8 cellular contexts compared by ENCODE assay signal in genomic region chr10:113854757-113855626, GRCh38. TPM values are rescaled to one million over a fixed set of nuclear protein-coding genes. Genes with fewer than 3 reads are reported as not detected.
DNase-seq lines count a peak whose midpoint lies in the region; ATAC-seq and TF ChIP-seq lines count a peak whose summit lies in the region.

No MANE protein-coding gene starts in this region.

- H3K9me3 ChIP-seq in esophagus squamous epithelium (no peaks in the 10 kb centered on the region), muscle layer of duodenum (ENCODE audit: control insufficient read depth in 1 of 2, low read length in 2 of 2) (no peaks in the 10 kb centered on the region), subcutaneous abdominal adipose tissue (ENCODE audit: control insufficient read depth in 5 of 5, low read length in 5 of 5) (no peaks in the 10 kb centered on the region)

- TF ChIP-seq POLR2A in esophagus squamous epithelium (IDR thresholded peaks at IDR 0.05): peak in 1 of 4 donors; percentile 29

- H3K27ac Mint-ChIP-seq in activated T-cell treated with anti-CD3 and anti-CD28 coated beads, Interleukin-2, amount 50 U/mL, for 72 hours: peak overlapping the region; percentile 96

- H3K4me3 Mint-ChIP-seq in activated T-cell treated with anti-CD3 and anti-CD28 coated beads, Interleukin-2, amount 50 U/mL, for 72 hours: peak overlapping the region; percentile 94 to 98

- WGBS in esophagus squamous epithelium, 2 donors: 2 to 5% methylated on average over 21 to 22 of the region's 66 CpGs

- peaks cover 37% of the 10 kb centered on the region for H3K4me1 Mint-ChIP-seq in activated T-cell treated with anti-CD3 and anti-CD28 coated beads, Interleukin-2, amount 50 U/mL, for 72 hours (ENCODE audit: low read depth)

- TF ChIP-seq CTCF in GM13977 (IDR thresholded peaks at IDR 0.05; ENCODE audit: extremely low read depth, insufficient read depth, missing control alignments) (peak; percentile 3), esophagus squamous epithelium (IDR thresholded peaks at IDR 0.05) (peak in 1 of 6 experiments; percentile 10)

- H3K36me3 ChIP-seq in esophagus squamous epithelium (peaks cover 0 to 14% (median 0%) of the 10 kb centered on the region in 3 donors), muscle layer of duodenum (ENCODE audit: control insufficient read depth in 1 of 2, insufficient read depth in 2 of 2, low read length in 2 of 2) (peaks cover 8 to 10% of the 10 kb centered on the region in 2 donors), subcutaneous abdominal adipose tissue (ENCODE audit: control insufficient read depth in 5 of 5, insufficient read depth in 5 of 5, low read length in 5 of 5) (peaks cover 7 to 16% (median 10%) of the 10 kb centered on the region in 5 donors)

- H3K27me3 Mint-ChIP-seq in activated T-cell treated with anti-CD3 and anti-CD28 coated beads, Interleukin-2, amount 50 U/mL, for 72 hours (ENCODE audit: low read depth): no peaks in the 10 kb centered on the region

- H3K36me3 Mint-ChIP-seq in activated T-cell treated with anti-CD3 and anti-CD28 coated beads, Interleukin-2, amount 50 U/mL, for 72 hours (ENCODE audit: insufficient read depth in 2 of 2): peaks cover 17 to 22% of the 10 kb centered on the region in 2 donors

- H3K4me3 ChIP-seq in esophagus squamous epithelium (peak overlapping the region; percentile 87 to 96 (median 94)), muscle layer of duodenum (ENCODE audit: low read depth in 1 of 2, low read length in 2 of 2) (peak overlapping the region; percentile 90 to 92), subcutaneous abdominal adipose tissue (ENCODE audit: low read depth in 1 of 5, low read length in 5 of 5) (peak overlapping the region; percentile 94 to 95 (median 95))

- DNase-seq in ACHN: peak; percentile 60
- peak; percentile 65 for DNase-seq in GM13977 (ENCODE audit: low spot score)
- peak; percentile 20 for DNase-seq in NCI-H748 treated with DMSO at 0.1 percent for 48 hours (lab: John Stamatoyannopoulos, UW)
- peak; percentile 51 to 54 for DNase-seq in activated T-cell treated with anti-CD3 and anti-CD28 coated beads, Interleukin-2, amount 50 U/mL, for 72 hours
- no peak for DNase-seq in esophagus squamous epithelium (lab: John Stamatoyannopoulos, UW)

- in situ Hi-C loops in ACHN (cut with HindIII; ENCODE audit: low pct_ligation_motif_present, low pct_unique_long_range_greater_than_20kb, low sequenced_read_pairs) (no loop called here), GM13977 (cut with MboI; ENCODE audit: low pct_unique_long_range_greater_than_20kb, low sequenced_read_pairs, unreplicated experiment) (no loop called here)

- H3K27ac ChIP-seq in esophagus squamous epithelium: peak overlapping the region; percentile 91 to 94 (median 93)
- peak overlapping the region; percentile 97 for H3K27ac ChIP-seq in muscle layer of duodenum (ENCODE audit: low read length)
- H3K27ac ChIP-seq in subcutaneous abdominal adipose tissue (ENCODE audit: low read depth, low read length): peak overlapping the region; percentile 94

- peak; percentile 27 for ATAC-seq in HG02884 (IDR thresholded peaks at IDR 0.05; ENCODE audit: unreplicated experiment)
- ATAC-seq in activated T-cell treated with anti-CD3 and anti-CD28 coated beads, Interleukin-2, amount 50 U/mL, for 72 hours (replicated peaks in 1 of 2): peak; percentile 58 to 59

- H3K4me1 ChIP-seq in esophagus squamous epithelium (peaks cover 9 to 73% (median 15%) of the 10 kb centered on the region in 3 donors), muscle layer of duodenum (ENCODE audit: control insufficient read depth in 1 of 2, insufficient read depth in 2 of 2, low read length in 2 of 2) (peaks cover 17 to 52% of the 10 kb centered on the region in 2 donors), subcutaneous abdominal adipose tissue (ENCODE audit: control insufficient read depth in 5 of 5, insufficient read depth in 5 of 5, low read length in 5 of 5) (peaks cover 5 to 39% (median 32%) of the 10 kb centered on the region in 5 donors)

- intact Hi-C loops in esophagus squamous epithelium (cut with DNase I): no loop called here

- H3K27me3 ChIP-seq in esophagus squamous epithelium: no peaks in the 10 kb centered on the region
- no peaks in the 10 kb centered on the region for H3K27me3 ChIP-seq in muscle layer of duodenum (ENCODE audit: low read depth, low read length)
- no peaks in the 10 kb centered on the region for H3K27me3 ChIP-seq in subcutaneous abdominal adipose tissue (ENCODE audit: control insufficient read depth in 5 of 5, insufficient read depth in 4 of 5, low read length in 5 of 5)

- H3K9me3 Mint-ChIP-seq in activated T-cell treated with anti-CD3 and anti-CD28 coated beads, Interleukin-2, amount 50 U/mL, for 72 hours: no peaks in the 10 kb centered on the region

- H3K9ac ChIP-seq in subcutaneous abdominal adipose tissue (ENCODE audit: low read length in 5 of 5): peak overlapping the region; percentile 85 to 98 (median 96)

RNA-seq across cellular contexts. Expression of gene NHLRC2, which starts 0.5 kb away (rescaled TPM):
- total RNA-seq in activated T-cell treated with anti-CD3 and anti-CD28 coated beads, Interleukin-2, amount 50 U/mL, for 72 hours: 10 to 100 TPM; 30.6 to 30.9 TPM
- 10 to 100 TPM; 14.1 to 42.0 (median 31.2) TPM for total RNA-seq in esophagus squamous epithelium

RNA-seq across cellular contexts. Expression of gene DCLRE1A, which starts 1.1 kb away (rescaled TPM):
- total RNA-seq in activated T-cell treated with anti-CD3 and anti-CD28 coated beads, Interleukin-2, amount 50 U/mL, for 72 hours: 10 to 100 TPM; 15.4 to 16.5 TPM
- total RNA-seq in esophagus squamous epithelium: 1 to 10 TPM; 2.2 to 5.6 (median 4.7) TPM
